1 cellular context compared by ENCODE assay signal in the genomic region with DNA sequence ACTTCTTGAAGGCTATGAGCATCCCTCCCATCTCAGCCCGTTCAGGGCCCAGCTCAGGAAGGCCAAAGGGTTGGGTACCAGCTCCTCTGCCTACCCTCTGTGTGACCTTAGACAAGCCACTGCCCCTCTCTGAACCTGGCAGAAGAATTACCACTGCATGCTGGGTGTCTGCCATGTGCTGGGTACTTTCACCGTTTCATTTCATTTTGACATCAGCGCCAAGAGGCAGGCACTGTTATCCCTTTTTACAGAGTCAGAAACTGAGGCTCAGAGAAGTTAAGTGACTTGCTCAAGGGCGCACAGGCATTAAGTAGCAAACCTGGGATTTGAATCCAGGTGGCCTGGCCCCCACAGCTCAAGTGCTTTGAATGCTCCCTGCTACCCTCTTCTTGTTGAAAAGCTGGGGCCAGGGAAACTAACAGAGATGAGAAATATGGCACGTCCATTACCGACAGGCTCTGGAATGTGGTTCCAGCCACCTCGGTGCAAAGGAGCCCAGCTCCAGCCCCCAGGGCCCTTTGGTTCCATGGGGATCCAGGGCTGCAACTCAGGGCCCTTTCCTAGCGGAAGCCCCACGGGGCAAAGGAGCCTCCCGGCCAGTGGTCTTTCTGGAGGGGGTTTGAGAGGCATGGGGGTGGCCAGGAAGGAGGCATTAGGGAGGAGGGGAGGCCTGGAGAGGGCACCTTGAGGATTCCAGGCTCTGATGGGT.
TF ChIP-seq lines count a peak whose summit lies in the region.

No MANE protein-coding gene starts in this region.

TF ChIP-seq in A549, 52 proteins besides CTCF, POLR2A, EP300 and RAD21 (continued from another document):
- TF ChIP-seq, protein P1, sequence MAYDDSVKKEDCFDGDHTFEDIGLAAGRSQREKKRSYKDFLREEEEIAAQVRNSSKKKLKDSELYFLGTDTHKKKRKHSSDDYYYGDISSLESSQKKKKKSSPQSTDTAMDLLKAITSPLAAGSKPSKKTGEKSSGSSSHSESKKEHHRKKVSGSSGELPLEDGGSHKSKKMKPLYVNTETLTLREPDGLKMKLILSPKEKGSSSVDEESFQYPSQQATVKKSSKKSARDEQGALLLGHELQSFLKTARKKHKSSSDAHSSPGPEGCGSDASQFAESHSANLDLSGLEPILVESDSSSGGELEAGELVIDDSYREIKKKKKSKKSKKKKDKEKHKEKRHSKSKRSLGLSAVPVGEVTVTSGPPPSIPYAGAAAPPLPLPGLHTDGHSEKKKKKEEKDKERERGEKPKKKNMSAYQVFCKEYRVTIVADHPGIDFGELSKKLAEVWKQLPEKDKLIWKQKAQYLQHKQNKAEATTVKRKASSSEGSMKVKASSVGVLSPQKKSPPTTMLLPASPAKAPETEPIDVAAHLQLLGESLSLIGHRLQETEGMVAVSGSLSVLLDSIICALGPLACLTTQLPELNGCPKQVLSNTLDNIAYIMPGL (CRISPR knock-in tag; IDR thresholded peaks at IDR 0.05; ENCODE audit: borderline replicate concordance) = no peak
- TF ChIP-seq ZSCAN20 (CRISPR knock-in tag; IDR thresholded peaks at IDR 0.05) = no peak
- no peak for TF ChIP-seq FOSL2 (IDR thresholded peaks at IDR 0.05)
- TF ChIP-seq FOSL2 (CRISPR knock-in tag; IDR thresholded peaks at IDR 0.05) = no peak
- no peak for TF ChIP-seq RFX5 (IDR thresholded peaks at IDR 0.05)
- no peak for TF ChIP-seq CHD2 (IDR thresholded peaks at IDR 0.05; ENCODE audit: low read length, partially characterized antibody)
- TF ChIP-seq POLR2AphosphoS2 (conservative IDR thresholded peaks at IDR 0.05; ENCODE audit: low read length) = no peak
